Comparison of ENCODE assay signal across 8 cellular contexts in the genomic region with DNA sequence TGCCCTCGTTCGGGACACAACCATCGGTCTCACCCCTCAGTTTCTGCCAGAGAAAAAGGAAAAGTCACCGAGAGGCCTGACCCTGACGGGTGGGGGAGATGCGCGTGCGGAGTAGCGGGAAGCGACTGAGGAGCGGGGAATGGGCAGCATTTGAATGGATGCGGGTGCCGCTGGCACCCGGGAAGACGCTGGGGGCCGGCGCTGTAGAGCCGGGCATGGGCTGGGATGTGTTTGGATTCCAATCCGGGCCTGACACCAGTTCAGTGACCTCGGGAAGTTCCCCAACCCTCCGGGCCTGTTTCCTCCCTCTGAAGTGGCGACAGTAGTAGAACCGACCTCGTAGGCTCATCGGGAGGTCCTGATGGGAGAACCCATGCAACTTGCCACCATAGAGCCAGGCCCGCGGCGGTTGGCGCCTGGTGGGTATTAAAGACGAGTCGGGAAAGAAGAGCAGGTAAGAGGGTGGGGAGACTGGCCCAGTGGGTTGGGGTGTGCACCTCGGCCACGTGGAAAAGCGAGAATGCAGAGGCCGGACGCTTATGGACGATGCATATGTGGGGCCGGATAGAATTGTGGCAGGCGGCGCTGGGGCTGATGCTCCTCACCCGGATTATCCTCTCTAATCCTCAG. TPM values are rescaled to one million over a fixed set of nuclear protein-coding genes. Genes with fewer than 3 reads are reported as not detected.
A peak's percentile ranks its signal among the peaks of the same experiment; 100 is the strongest.
DNase-seq lines count a peak whose midpoint lies in the region; ATAC-seq, FAIRE-seq and TF ChIP-seq lines count a peak whose summit lies in the region.

No MANE protein-coding gene starts in this region.

- peaks cover 0 to 15% (median 0%) of the 10 kb centered on the region in 4 donors for H3K4me1 ChIP-seq in right lobe of liver

- no peak for TF ChIP-seq POLR2A in right lobe of liver (IDR thresholded peaks at IDR 0.05)
- no peak for TF ChIP-seq POLR2A in GM12891 (IDR thresholded peaks at IDR 0.05; ENCODE audit: low read depth, low read length)

- intact Hi-C loops in right lobe of liver (cut with DNase I): loop anchor here in 1 of 2 donors (10.0 kb wide), 1 partner anchor 72 kb away; no protein-coding TSS in a partner anchor

- H3K9me3 ChIP-seq in right lobe of liver: no peaks in the 10 kb centered on the region

- ATAC-seq in GM18502 (IDR thresholded peaks at IDR 0.05; ENCODE audit: poor library complexity, unreplicated experiment) (peak; percentile 4), HG02798 (IDR thresholded peaks at IDR 0.05; ENCODE audit: poor library complexity, unreplicated experiment) (peak; percentile 2), SK-N-SH treated with all-trans-retinoic acid at 6 μM for 48 hours (peak; percentile 18), right lobe of liver (peak; percentile 56 to 65 (median 60))

- DNase-seq in cardiac fibroblast (ENCODE audit: low read depth in 2 of 2) (no peak), right lobe of liver (peak; percentile 71 to 75 (median 72)), GM12891 (ENCODE audit: insufficient read length, low spot score) (no peak), AG08395 (ENCODE audit: low spot score) (no peak)
- peak; percentile 37 for DNase-seq in stimulated activated CD4-positive, alpha-beta T cell treated with anti-CD3 and anti-CD28 coated beads, Interleukin-4, amount 100 ng/mL, for 4 hours

- peak overlapping the region; percentile 85 to 86 for H3K4me3 ChIP-seq in cardiac fibroblast (replicated peaks in 1 of 2; ENCODE audit: low read depth in 2 of 2, low read length in 2 of 2)
- H3K4me3 ChIP-seq in right lobe of liver: peak overlapping the region; percentile 73 to 86 (median 86)

- peak overlapping the region; percentile 82 to 91 (median 87) for H3K27ac ChIP-seq in right lobe of liver

- H3K36me3 ChIP-seq in right lobe of liver: no peaks in the 10 kb centered on the region

- TF ChIP-seq CTCF in cardiac fibroblast (IDR thresholded peaks at IDR 0.05; ENCODE audit: low read depth, low read length) (no peak), right lobe of liver (IDR thresholded peaks at IDR 0.05) (no peak)

- WGBS in right lobe of liver (ENCODE audit: insufficient coverage, low coverage, low lambda C conversion rate, missing lambda C conversion rate): 5% methylated on average over 21 of the region's 41 CpGs

- no peaks in the 10 kb centered on the region for H3K27me3 ChIP-seq in right lobe of liver

- FAIRE-seq in GM12891 (lab: Jason Lieb, UNC): no peak

TF ChIP-seq in SK-N-SH treated with all-trans-retinoic acid at 6 μM for 48 hours, 23 proteins besides CTCF, POLR2A, EP300 and RAD21 (continues in another document):
- TF ChIP-seq OSR1 (CRISPR knock-in tag; IDR thresholded peaks at IDR 0.05) (no peak), SNAI2 (CRISPR knock-in tag; IDR thresholded peaks at IDR 0.05) (no peak), RARB (CRISPR knock-in tag; IDR thresholded peaks at IDR 0.05) (no peak), ZNF70 (CRISPR knock-in tag; IDR thresholded peaks at IDR 0.05) (no peak), PPARA (CRISPR knock-in tag; IDR thresholded peaks at IDR 0.05; ENCODE audit: borderline replicate concordance) (no peak), CSRNP3 (CRISPR knock-in tag; IDR thresholded peaks at IDR 0.05) (no peak), TSHZ2 (CRISPR knock-in tag; IDR thresholded peaks at IDR 0.05) (no peak; the same call in 1 of the 2 replicates), ZNF8 (CRISPR knock-in tag; IDR thresholded peaks at IDR 0.05) (no peak), ARNTL (CRISPR knock-in tag; IDR thresholded peaks at IDR 0.05; ENCODE audit: borderline replicate concordance, low read depth) (no peak), ESRRG (CRISPR knock-in tag; IDR thresholded peaks at IDR 0.05) (no peak), BACH2 (CRISPR knock-in tag; IDR thresholded peaks at IDR 0.05; ENCODE audit: borderline replicate concordance) (no peak)

TF ChIP-seq in GM12891, 5 proteins besides CTCF, POLR2A, EP300 and RAD21:
- TF ChIP-seq TAF1 (IDR thresholded peaks at IDR 0.05; ENCODE audit: low read depth, low read length) (no peak), POLR2AphosphoS5 (IDR thresholded peaks at IDR 0.05; ENCODE audit: low read depth, low read length) (no peak), SPI1 (IDR thresholded peaks at IDR 0.05; ENCODE audit: low read depth, low read length) (no peak), PAX5 (IDR thresholded peaks at IDR 0.05; ENCODE audit: insufficient read depth, low read length, severe bottlenecking) (no peak), POU2F2 (IDR thresholded peaks at IDR 0.05; ENCODE audit: low read depth, low read length) (no peak)
TF ChIP-seq in GM12891: peak in this region for 0.

RNA-seq across cellular contexts. Expression of gene SLC16A1, which starts 0.6 kb away (rescaled TPM):
- total RNA-seq in right lobe of liver: 10 to 100 TPM; 26.1 to 81.9 (median 55.2) TPM
- polyA plus RNA-seq in GM12891 (2012; ENCODE audit: low read depth, missing spikeins): 37.1 TPM

Comparison
In these comparisons a context has a peak if more than half of its experiments do, and no peak if none do; other contexts are left out.
1. ATAC-seq: peak in every context shown above with its lines; median percentile 60 in right lobe of liver; 18 in SK-N-SH treated with all-trans-retinoic acid at 6 μM for 48 hours; 4 in GM18502; 2 in HG02798.
2. DNase-seq: peak in right lobe of liver (3 of 3) and stimulated activated CD4-positive, alpha-beta T cell treated with anti-CD3 and anti-CD28 coated beads, Interleukin-4, amount 100 ng/mL, for 4 hours (2 of 2); none in cardiac fibroblast (0 of 2), GM12891 (single experiment) and AG08395 (single experiment).